In the genomic region with DNA sequence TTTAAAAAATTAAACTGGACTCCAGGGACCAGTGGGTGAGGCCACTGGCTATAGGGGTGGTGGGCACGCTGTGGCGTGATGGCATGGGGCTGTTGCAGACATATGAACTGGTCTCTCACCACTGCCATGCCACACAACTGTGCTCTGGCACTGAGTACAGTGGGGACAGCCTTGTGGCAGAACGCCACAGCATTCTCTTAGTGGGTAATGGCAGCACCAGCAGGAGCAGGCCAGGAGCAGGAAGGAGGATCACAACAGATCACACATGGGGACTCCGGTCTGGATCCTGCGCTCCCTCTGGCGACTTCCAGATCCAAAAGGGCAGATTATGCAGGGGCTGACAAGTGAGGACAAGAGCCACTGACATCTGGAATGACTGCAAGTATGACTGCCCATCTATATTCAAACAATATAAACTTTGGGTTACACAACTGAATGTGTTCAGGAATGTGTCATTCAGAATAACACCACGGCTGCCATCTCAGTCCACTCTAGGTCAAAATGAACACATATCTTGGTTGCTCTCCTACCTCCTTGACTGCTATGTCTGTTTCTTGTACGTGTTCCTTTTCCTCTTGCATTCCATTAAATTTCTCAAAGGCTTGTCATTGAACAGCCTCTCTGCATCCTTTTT, we compare ENCODE assay signal across 16 cellular contexts.
DNase-seq lines count a peak whose midpoint lies in the region; ATAC-seq and TF ChIP-seq lines count a peak whose summit lies in the region.
"Had no signal": no experiment of that assay in that cellular context is flagged by ENCODE, and none has a peak within 500 bp of the region (broad histone marks: within the 10 kb centered on the region; RNA-seq: fewer than 3 reads in every experiment).

No MANE protein-coding gene starts in this region.

- H3K9me3 Mint-ChIP-seq in neural crest cell (no peaks in the 10 kb centered on the region), H9 (no peaks in the 10 kb centered on the region)
- no peaks in the 10 kb centered on the region for H3K9me3 Mint-ChIP-seq in activated CD8-positive, alpha-beta T cell treated with anti-CD3 and anti-CD28 coated beads, Interleukin-2, amount 10 ng/mL, durations not matched to agents 7 days and 5 days (ENCODE audit: insufficient read depth)
- H3K9me3 Mint-ChIP-seq: CD4-positive, CD25-positive, alpha-beta regulatory T cell had no signal

- H3K27ac ChIP-seq in HEK293 (ENCODE audit: extremely low read depth, low read depth, low read length) (no peak overlapping the region), dorsolateral prefrontal cortex (peak overlapping the region in 39 of 59 donors; percentile 3 to 76 (median 40)), H9 (ENCODE audit: insufficient read length, low read depth, low read length) (no peak overlapping the region)

- H3K4ac ChIP-seq in H9 (ENCODE audit: low read depth, low read length), result no peak overlapping the region

- H4K91ac ChIP-seq in H9 (ENCODE audit: insufficient read length, low read depth, low read length), result no peak overlapping the region

- no peak overlapping the region for H3K14ac ChIP-seq in H9 (ENCODE audit: insufficient read depth, low read length)

- no peak overlapping the region for H4K5ac ChIP-seq in H9 (ENCODE audit: insufficient read length, low read depth, low read length)

- H4K8ac ChIP-seq in H9 (replicated peaks; ENCODE audit: insufficient read length, low read depth, low read length), result no peak overlapping the region

- H3K36me3 ChIP-seq in HEK293 (ENCODE audit: control insufficient read depth in 2 of 2, insufficient read depth in 1 of 2, low read length in 2 of 2), result no peaks in the 10 kb centered on the region

- H3K36me3 Mint-ChIP-seq in neural crest cell (ENCODE audit: low read depth), result peaks cover 5% of the 10 kb centered on the region
- H3K36me3 Mint-ChIP-seq in activated CD8-positive, alpha-beta T cell treated with anti-CD3 and anti-CD28 coated beads, Interleukin-2, amount 10 ng/mL, durations not matched to agents 7 days and 5 days (ENCODE audit: low read depth), result peaks cover 3% of the 10 kb centered on the region
- H3K36me3 Mint-ChIP-seq in H9 (ENCODE audit: insufficient read depth in 1 of 3, low read depth in 3 of 3), result no peaks in the 10 kb centered on the region

- H2BK12ac ChIP-seq in H9 (ENCODE audit: insufficient read length, low read depth, low read length), result no peak overlapping the region

- H3K4me1 Mint-ChIP-seq in neural crest cell (peaks cover 13% of the 10 kb centered on the region), H9 (no peaks in the 10 kb centered on the region)
- H3K4me1 Mint-ChIP-seq in activated CD8-positive, alpha-beta T cell treated with anti-CD3 and anti-CD28 coated beads, Interleukin-2, amount 10 ng/mL, durations not matched to agents 7 days and 5 days (ENCODE audit: low read depth), result no peaks in the 10 kb centered on the region

- POLR2A ChIA-PET in HEK293 (lab: Yijun Ruan, JAX), result no interaction called here
- POLR2A ChIA-PET in activated CD8-positive, alpha-beta T cell treated with anti-CD3 and anti-CD28 coated beads, Interleukin-2, amount 10 ng/mL, durations not matched to agents 7 days and 5 days (lab: Charles Lee), result no interaction called here

- H3K4me3 Mint-ChIP-seq in neural crest cell (no peak overlapping the region), H9 (no peak overlapping the region)
- H3K4me3 Mint-ChIP-seq in activated CD8-positive, alpha-beta T cell treated with anti-CD3 and anti-CD28 coated beads, Interleukin-2, amount 10 ng/mL, durations not matched to agents 7 days and 5 days, result no peak overlapping the region
- H3K4me3 Mint-ChIP-seq: B cell; CD4-positive, CD25-positive, alpha-beta regulatory T cell had no signal

- H3K9me3 ChIP-seq in HEK293 (ENCODE audit: control insufficient read depth, insufficient read depth, low read depth, low read length) (no peaks in the 10 kb centered on the region), H9 (ENCODE audit: control insufficient read depth, low read depth, low read length) (no peaks in the 10 kb centered on the region)
- H3K9me3 ChIP-seq: Caco-2 had no signal

- H2BK15ac ChIP-seq in H9 (ENCODE audit: low read depth, low read length), result no peak overlapping the region

- no peak overlapping the region for H2AFZ ChIP-seq in H9 (ENCODE audit: low read length)

- H3K9ac ChIP-seq in H9 (ENCODE audit: extremely low read depth, insufficient read length, low read length), result no peak overlapping the region

- no peak overlapping the region for H2BK20ac ChIP-seq in H9 (ENCODE audit: low read depth, low read length, poor library complexity, severe bottlenecking)

- H4K20me1 ChIP-seq in H9 (ENCODE audit: control insufficient read depth, insufficient read depth, insufficient read length), result no peaks in the 10 kb centered on the region

- no CpG with 5 or more reads among the region's 8 CpGs for WGBS in H9 (ENCODE audit: extremely low coverage, insufficient read length, low lambda C conversion rate)

- H2BK120ac ChIP-seq in H9 (ENCODE audit: low read depth, low read length, poor library complexity, severe bottlenecking), result no peak overlapping the region

- H3K79me1 ChIP-seq in H9 (ENCODE audit: insufficient read depth, low read depth, low read length, poor library complexity, severe bottlenecking), result no peaks in the 10 kb centered on the region

- H3T11ph ChIP-seq in H9 (ENCODE audit: low read length), result no peak overlapping the region

- H2AK5ac ChIP-seq in H9 (ENCODE audit: insufficient read length, low read length), result no peak overlapping the region

- H3K27ac Mint-ChIP-seq in neural crest cell (ENCODE audit: unreplicated experiment), result peak overlapping the region; percentile 38
- H3K27ac Mint-ChIP-seq in activated CD8-positive, alpha-beta T cell treated with anti-CD3 and anti-CD28 coated beads, Interleukin-2, amount 10 ng/mL, durations not matched to agents 7 days and 5 days, result no peak overlapping the region
- no peak overlapping the region; a peak in 1 of 7 replicates for H3K27ac Mint-ChIP-seq in H9
- H3K27ac Mint-ChIP-seq: B cell; CD4-positive, CD25-positive, alpha-beta regulatory T cell had no signal

- no peak overlapping the region for H3K4me3 ChIP-seq in HEK293 (ENCODE audit: low read depth, low read length)
- H3K4me3 ChIP-seq in dorsolateral prefrontal cortex, result no peak overlapping the region

- ATAC-seq in activated CD8-positive, alpha-beta T cell treated with anti-CD3 and anti-CD28 coated beads, Interleukin-2, amount 10 ng/mL, durations not matched to agents 7 days and 5 days, result no peak
- no peak for ATAC-seq in GM18907 (IDR thresholded peaks at IDR 0.05; ENCODE audit: unreplicated experiment)

- H3K56ac ChIP-seq in H9 (ENCODE audit: insufficient read length, low read depth, low read length), result no peak overlapping the region

- peak; percentile 13 for DNase-seq in EL
- no peak for DNase-seq in dorsolateral prefrontal cortex
- no peak for DNase-seq in neural crest cell (ENCODE audit: low read depth, low spot score)
- no peak for DNase-seq in activated CD8-positive, alpha-beta T cell treated with anti-CD3 and anti-CD28 coated beads, Interleukin-2, amount 10 ng/mL, durations not matched to agents 7 days and 5 days
- DNase-seq in DMS53 treated with DMSO at 0.1 percent for 48 hours (lab: John Stamatoyannopoulos, UW; ENCODE audit: unreplicated experiment), result no peak
- no peak for DNase-seq in H9
- DNase-seq: Caco-2; CD4-positive, CD25-positive, alpha-beta regulatory T cell; KG1; NCI-H1436; NCI-H2029 treated with DMSO at 0.1 percent for 48 hours; NCI-H82; SHP77 had no signal

- H3K23ac ChIP-seq in H9 (ENCODE audit: insufficient read length, low read depth, low read length), result no peak overlapping the region

- H3K4me2 ChIP-seq in H9 (ENCODE audit: insufficient read depth, insufficient read length, low read length), result no peak overlapping the region

- H3K27me3 Mint-ChIP-seq in neural crest cell (ENCODE audit: low read depth) (no peaks in the 10 kb centered on the region), H9 (ENCODE audit: low read depth) (no peaks in the 10 kb centered on the region)
- no peaks in the 10 kb centered on the region for H3K27me3 Mint-ChIP-seq in activated CD8-positive, alpha-beta T cell treated with anti-CD3 and anti-CD28 coated beads, Interleukin-2, amount 10 ng/mL, durations not matched to agents 7 days and 5 days (ENCODE audit: low read depth)
- H3K27me3 Mint-ChIP-seq: B cell; CD4-positive, CD25-positive, alpha-beta regulatory T cell had no signal

- no peaks in the 10 kb centered on the region for H3K27me3 ChIP-seq in dorsolateral prefrontal cortex
- H3K27me3 ChIP-seq in H9 (ENCODE audit: insufficient read depth, low read length), result no peaks in the 10 kb centered on the region

- H3K18ac ChIP-seq in H9 (ENCODE audit: insufficient read length, low read depth, low read length), result no peak overlapping the region

- intact Hi-C loops in dorsolateral prefrontal cortex (cut with DNase I), result no loop called here

- no peaks in the 10 kb centered on the region for H3K4me1 ChIP-seq in HEK293 (ENCODE audit: control insufficient read depth, insufficient read depth, low read length)
- no peaks in the 10 kb centered on the region for H3K4me1 ChIP-seq in H9 (ENCODE audit: insufficient read depth, low read length)
- H3K4me1 ChIP-seq: Caco-2 had no signal

- TF ChIP-seq CTCF in HEK293 (tag by site-specific recombination; IDR thresholded peaks at IDR 0.05) (no peak), dorsolateral prefrontal cortex (IDR thresholded peaks at IDR 0.05 in 54 of 56, conservative IDR thresholded peaks at IDR 0.05 in 2 of 56; ENCODE audit: low read depth in 1 of 56, partially characterized antibody in 56 of 56) (no peak), neural crest cell (conservative IDR thresholded peaks at IDR 0.05) (no peak), H9 (conservative IDR thresholded peaks at IDR 0.05) (no peak)

- CTCF ChIA-PET in HEK293 (lab: Yijun Ruan, JAX), result interaction anchor here (0.7 kb wide), 1 partner anchor 76 kb away, joined by 3 read pairs; no protein-coding TSS in a partner anchor
- CTCF ChIA-PET in activated CD8-positive, alpha-beta T cell treated with anti-CD3 and anti-CD28 coated beads, Interleukin-2, amount 10 ng/mL, durations not matched to agents 7 days and 5 days (lab: Charles Lee), result no interaction called here

- no peak overlapping the region for H2BK5ac ChIP-seq in H9 (ENCODE audit: insufficient read length, low read length)

- no peaks in the 10 kb centered on the region for H3K79me2 ChIP-seq in H9 (ENCODE audit: insufficient read depth, low read length)

- H3K23me2 ChIP-seq in H9 (ENCODE audit: insufficient read length, low read depth, low read length, poor library complexity, severe bottlenecking), result no peaks in the 10 kb centered on the region

TF ChIP-seq in HEK293, 187 proteins besides CTCF, POLR2A, EP300 and RAD21 (continues in another document):
- peak; percentile 95 for TF ChIP-seq ZNF600 (tag by site-specific recombination; IDR thresholded peaks at IDR 0.05)
- no peak for TF ChIP-seq ZBTB21 (tag by site-specific recombination; IDR thresholded peaks at IDR 0.05)
- no peak for TF ChIP-seq SCRT2 (tag by site-specific recombination; IDR thresholded peaks at IDR 0.05)
- no peak for TF ChIP-seq KLF9 (tag by site-specific recombination; IDR thresholded peaks at IDR 0.05; ENCODE audit: low read depth)

Comparison
In these comparisons a context has a peak if more than half of its experiments do, and no peak if none do; other contexts are left out.
1. H3K27ac ChIP-seq: peak in dorsolateral prefrontal cortex (39 of 59); none in HEK293 (single experiment) and H9 (single experiment).